Comparison of ENCODE assay signal across 14 cellular contexts in genomic region chr6:140345935-140346334, GRCh38.
"Had no signal": no experiment of that assay in that cellular context is flagged by ENCODE, and none has a peak within 500 bp of the region (broad histone marks: within the 10 kb centered on the region; RNA-seq: fewer than 3 reads in every experiment).

No MANE protein-coding gene starts in this region.

- H3K4me3 ChIP-seq: ascending aorta, skin epidermis, tibial nerve had no signal

- H3K27ac ChIP-seq: ascending aorta, skin epidermis, VCaP had no signal

- H3K27ac Mint-ChIP-seq: activated CD4-positive, alpha-beta memory T cell treated with anti-CD3 and anti-CD28 coated beads, Interleukin-2, amount 10 ng/mL, durations not matched to agents 7 days and 5 days; activated CD4-positive, alpha-beta T cell treated with anti-CD3 and anti-CD28 coated beads for 36 hours; activated naive CD8-positive, alpha-beta T cell treated with anti-CD3 and anti-CD28 coated beads, Interleukin-2, amount 50 U/mL, for 24 hours had no signal

- DNase-seq: activated CD4-positive, alpha-beta memory T cell treated with anti-CD3 and anti-CD28 coated beads, Interleukin-2, amount 10 ng/mL, durations not matched to agents 7 days and 5 days; activated CD4-positive, alpha-beta T cell treated with anti-CD3 and anti-CD28 coated beads for 36 hours; activated CD8-positive, alpha-beta memory T cell treated with anti-CD3 and anti-CD28 coated beads, Interleukin-2, amount 50 U/mL, for 4 hours; activated naive CD4-positive, alpha-beta T cell; activated naive CD8-positive, alpha-beta T cell treated with anti-CD3 and anti-CD28 coated beads, Interleukin-2, amount 50 U/mL, for 24 hours; effector CD8-positive, alpha-beta T cell; hypothalamus; mammary epithelial cell; nephron progenitor cell; T-helper 9 cell had no signal

- H3K9me3 ChIP-seq: ascending aorta, tibial nerve had no signal

- H3K36me3 ChIP-seq: ascending aorta, tibial nerve had no signal

- H3K9me3 Mint-ChIP-seq: activated CD4-positive, alpha-beta memory T cell treated with anti-CD3 and anti-CD28 coated beads, Interleukin-2, amount 10 ng/mL, durations not matched to agents 7 days and 5 days; activated naive CD8-positive, alpha-beta T cell treated with anti-CD3 and anti-CD28 coated beads, Interleukin-2, amount 50 U/mL, for 24 hours had no signal

- ATAC-seq: activated CD4-positive, alpha-beta T cell treated with anti-CD3 and anti-CD28 coated beads for 36 hours; activated naive CD8-positive, alpha-beta T cell treated with anti-CD3 and anti-CD28 coated beads, Interleukin-2, amount 50 U/mL, for 24 hours had no signal

- H3K4me3 Mint-ChIP-seq: activated CD4-positive, alpha-beta memory T cell treated with anti-CD3 and anti-CD28 coated beads, Interleukin-2, amount 10 ng/mL, durations not matched to agents 7 days and 5 days; activated CD4-positive, alpha-beta T cell treated with anti-CD3 and anti-CD28 coated beads for 36 hours; activated naive CD8-positive, alpha-beta T cell treated with anti-CD3 and anti-CD28 coated beads, Interleukin-2, amount 50 U/mL, for 24 hours; nephron progenitor cell had no signal

- H3K27me3 ChIP-seq: ascending aorta, tibial nerve had no signal

- H3K27me3 Mint-ChIP-seq: activated CD4-positive, alpha-beta memory T cell treated with anti-CD3 and anti-CD28 coated beads, Interleukin-2, amount 10 ng/mL, durations not matched to agents 7 days and 5 days had no signal

- H3K4me1 Mint-ChIP-seq: activated CD4-positive, alpha-beta memory T cell treated with anti-CD3 and anti-CD28 coated beads, Interleukin-2, amount 10 ng/mL, durations not matched to agents 7 days and 5 days; activated CD4-positive, alpha-beta T cell treated with anti-CD3 and anti-CD28 coated beads for 36 hours; activated naive CD8-positive, alpha-beta T cell treated with anti-CD3 and anti-CD28 coated beads, Interleukin-2, amount 50 U/mL, for 24 hours had no signal
